In genomic region chr7:143728333-143728862, GRCh38 we compare ENCODE assay signal across 17 cellular contexts. TPM values are rescaled to one million over a fixed set of nuclear protein-coding genes. Genes with fewer than 3 reads are reported as not detected.
DNase-seq lines count a peak whose midpoint lies in the region; ATAC-seq, FAIRE-seq and TF ChIP-seq lines count a peak whose summit lies in the region.
"Had no signal": no experiment of that assay in that cellular context is flagged by ENCODE, and none has a peak within 500 bp of the region (broad histone marks: within the 10 kb centered on the region; RNA-seq: fewer than 3 reads in every experiment).

No MANE protein-coding gene starts in this region.

- in situ Hi-C loops in HepG2 (cut with HindIII; ENCODE audit: extremely low pct_ligation_motif_present, low pct_unique_long_range_greater_than_20kb) (no loop called here), ACHN (cut with HindIII; ENCODE audit: low pct_ligation_motif_present, low pct_unique_long_range_greater_than_20kb, low sequenced_read_pairs) (no loop called here)

- H3K4me1 ChIP-seq in liver (ENCODE audit: control insufficient read depth in 4 of 4, insufficient read depth in 4 of 4, low read length in 3 of 4): no peaks in the 10 kb centered on the region
- no peaks in the 10 kb centered on the region for H3K4me1 ChIP-seq in HepG2 (ENCODE audit: insufficient read depth, low read length)
- H3K4me1 ChIP-seq: BLaER1 treated with 17β-estradiol and CSF1 and Interleukin-3, amounts not matched to agents 10 nM and 100 nM had no signal

- no peaks in the 10 kb centered on the region for H3K79me2 ChIP-seq in HepG2 (ENCODE audit: insufficient read depth, low read length)

- POLR2A ChIA-PET in HepG2 (lab: Yijun Ruan, JAX): no interaction called here

- BruUV-seq in HepG2 (replicated peaks; lab: Mats Ljungman, UMichigan): no TSS peak

- no peak overlapping the region for H3K27ac Mint-ChIP-seq in activated CD4-positive, alpha-beta T cell treated with anti-CD3 and anti-CD28 coated beads, Interleukin-2, amount 10 ng/mL, durations not matched to agents 24 days and 14 days

- no peaks in the 10 kb centered on the region for H3K27me3 Mint-ChIP-seq in activated CD4-positive, alpha-beta T cell treated with anti-CD3 and anti-CD28 coated beads, Interleukin-2, amount 10 ng/mL, durations not matched to agents 24 days and 14 days
- H3K27me3 Mint-ChIP-seq: CD4-positive, CD25-positive, alpha-beta regulatory T cell had no signal

- no peaks in the 10 kb centered on the region for H3K9me3 Mint-ChIP-seq in activated CD4-positive, alpha-beta T cell treated with anti-CD3 and anti-CD28 coated beads, Interleukin-2, amount 10 ng/mL, durations not matched to agents 24 days and 14 days
- H3K9me3 Mint-ChIP-seq: CD4-positive, CD25-positive, alpha-beta regulatory T cell had no signal

- no peak overlapping the region for H2AFZ ChIP-seq in HepG2 (ENCODE audit: low read length)

- CTCF ChIA-PET in HepG2 (lab: Yijun Ruan, JAX; ENCODE audit: low intra/inter-chr PET ratio, low total read pairs): no interaction called here

- H3K4me1 Mint-ChIP-seq in activated CD4-positive, alpha-beta T cell treated with anti-CD3 and anti-CD28 coated beads, Interleukin-2, amount 10 ng/mL, durations not matched to agents 24 days and 14 days: peaks cover 3% of the 10 kb centered on the region

- no peak for FAIRE-seq in HepG2 (lab: Jason Lieb, UNC)
- FAIRE-seq: GM12878, GM18507 had no signal

- no peak for TF ChIP-seq POLR2A in HepG2 (IDR thresholded peaks at IDR 0.05; ENCODE audit: insufficient read depth in 1 of 2, low read depth in 2 of 2, low read length in 2 of 2)

- TF ChIP-seq RAD21 in liver (IDR thresholded peaks at IDR 0.05) (no peak), HepG2 (CRISPR knock-in tag; IDR thresholded peaks at IDR 0.05) (no peak)

- intact Hi-C loops in activated CD4-positive, alpha-beta T cell treated with anti-CD3 and anti-CD28 coated beads, Interleukin-2, amount 10 ng/mL, durations not matched to agents 24 days and 14 days (cut with micrococcal nuclease): no loop called here
- intact Hi-C loops in HepG2 (cut with micrococcal nuclease; ENCODE audit: unreplicated experiment): no loop called here

- H3K36me3 Mint-ChIP-seq in activated CD4-positive, alpha-beta T cell treated with anti-CD3 and anti-CD28 coated beads, Interleukin-2, amount 10 ng/mL, durations not matched to agents 24 days and 14 days (ENCODE audit: low read depth): peaks cover 34% of the 10 kb centered on the region

- H3K27ac ChIP-seq in liver (ENCODE audit: low read depth in 1 of 2, low read length in 2 of 2): no peak overlapping the region
- no peak overlapping the region for H3K27ac ChIP-seq in HepG2 (ENCODE audit: extremely low read length, insufficient read depth, low read length)
- H3K27ac ChIP-seq in caudate nucleus (ENCODE audit: low read depth, low read length): no peak overlapping the region
- H3K27ac ChIP-seq: BLaER1 treated with 17β-estradiol and CSF1 and Interleukin-3, amounts not matched to agents 10 nM and 100 nM had no signal

- ATAC-seq in HepG2: no peak
- ATAC-seq in left lobe of liver: peak; percentile 29

- H3K4me2 ChIP-seq in HepG2 (ENCODE audit: low read depth, low read length): no peak overlapping the region
- H3K4me2 ChIP-seq: BLaER1 treated with 17β-estradiol and CSF1 and Interleukin-3, amounts not matched to agents 10 nM and 100 nM had no signal

- H4K20me1 ChIP-seq in HepG2 (ENCODE audit: insufficient read depth, low read length): no peaks in the 10 kb centered on the region
- H4K20me1 ChIP-seq: BLaER1 treated with 17β-estradiol and CSF1 and Interleukin-3, amounts not matched to agents 10 nM and 100 nM had no signal

- TF ChIP-seq EP300 in HepG2 (IDR thresholded peaks at IDR 0.05; ENCODE audit: low read depth in 2 of 2, low read length in 2 of 2) (no peak), HepG2 (CRISPR knock-in tag; IDR thresholded peaks at IDR 0.05; ENCODE audit: borderline replicate concordance) (no peak)

- H3K4me3 Mint-ChIP-seq in activated CD4-positive, alpha-beta T cell treated with anti-CD3 and anti-CD28 coated beads, Interleukin-2, amount 10 ng/mL, durations not matched to agents 24 days and 14 days: no peak overlapping the region
- H3K4me3 Mint-ChIP-seq: CD4-positive, CD25-positive, alpha-beta regulatory T cell had no signal

- H3K27me3 ChIP-seq in liver (ENCODE audit: control insufficient read depth in 4 of 4, insufficient read depth in 4 of 4, low read length in 3 of 4): no peaks in the 10 kb centered on the region
- no peaks in the 10 kb centered on the region for H3K27me3 ChIP-seq in HepG2 (ENCODE audit: control insufficient read depth in 1 of 2, insufficient read depth in 2 of 2, low read length in 2 of 2)
- H3K27me3 ChIP-seq: BLaER1 treated with 17β-estradiol and CSF1 and Interleukin-3, amounts not matched to agents 10 nM and 100 nM had no signal

- H3K9ac ChIP-seq in liver (ENCODE audit: low read depth in 1 of 2, low read length in 2 of 2): no peak overlapping the region
- no peak overlapping the region for H3K9ac ChIP-seq in HepG2 (ENCODE audit: insufficient read depth, low read depth, low read length)
- H3K9ac ChIP-seq: BLaER1 treated with 17β-estradiol and CSF1 and Interleukin-3, amounts not matched to agents 10 nM and 100 nM had no signal

- 78% methylated on average over 3 of the region's 3 CpGs for WGBS in liver
- 31% methylated on average over 2 of the region's 3 CpGs for WGBS in HepG2 (ENCODE audit: low lambda C conversion rate)

- H3K36me3 ChIP-seq in liver (ENCODE audit: control insufficient read depth in 4 of 4, insufficient read depth in 3 of 4, low read depth in 1 of 4, low read length in 3 of 4) (no peaks in the 10 kb centered on the region), HepG2 (replicated peaks in 1 of 2; ENCODE audit: control insufficient read depth in 1 of 2, insufficient read depth in 2 of 2, low read length in 2 of 2) (no peaks in the 10 kb centered on the region)

- TF ChIP-seq CTCF in liver (IDR thresholded peaks at IDR 0.05; ENCODE audit: low read depth, low read length, missing input control) (no peak), HepG2 (CRISPR knock-in tag; IDR thresholded peaks at IDR 0.05) (no peak)

- H3K9me3 ChIP-seq in liver (ENCODE audit: control insufficient read depth in 4 of 4, low read length in 3 of 4) (no peaks in the 10 kb centered on the region), HepG2 (ENCODE audit: low read length) (no peaks in the 10 kb centered on the region)

- H3K4me3 ChIP-seq in liver (ENCODE audit: low read depth in 1 of 3, low read length in 3 of 3): no peak overlapping the region
- H3K4me3 ChIP-seq in HepG2 (replicated peaks in 1 of 3; ENCODE audit: insufficient read depth in 1 of 3, low read depth in 2 of 3, low read length in 3 of 3): no peak overlapping the region
- H3K4me3 ChIP-seq: BLaER1 treated with 17β-estradiol and CSF1 and Interleukin-3, amounts not matched to agents 10 nM and 100 nM; GM12878 had no signal

- peak; percentile 51 for DNase-seq in activated CD4-positive, alpha-beta T cell treated with anti-CD3 and anti-CD28 coated beads, Interleukin-2, amount 10 ng/mL, durations not matched to agents 24 days and 14 days
- no peak for DNase-seq in activated CD4-positive, alpha-beta T cell treated with anti-CD3 and anti-CD28 coated beads for 4 hours
- no peak for DNase-seq in HepG2 (ENCODE audit: low spot score)
- no peak for DNase-seq in left lobe of liver (ENCODE audit: low spot score)
- no peak for DNase-seq in ACHN
- no peak for DNase-seq in caudate nucleus (lab: John Stamatoyannopoulos, UW)
- DNase-seq: 8988T; Calu3; CD4-positive, CD25-positive, alpha-beta regulatory T cell; DMS 273 treated with DMSO at 0.1 percent for 48 hours; H7; IMR-90 had no signal

TF ChIP-seq in liver, 16 proteins besides CTCF, POLR2A, EP300 and RAD21 (continues in another document):
- TF ChIP-seq TAF1 (conservative IDR thresholded peaks at IDR 0.05) (no peak), SP1 (IDR thresholded peaks at IDR 0.05) (peak; percentile 53)
- TF ChIP-seq, protein P1, sequence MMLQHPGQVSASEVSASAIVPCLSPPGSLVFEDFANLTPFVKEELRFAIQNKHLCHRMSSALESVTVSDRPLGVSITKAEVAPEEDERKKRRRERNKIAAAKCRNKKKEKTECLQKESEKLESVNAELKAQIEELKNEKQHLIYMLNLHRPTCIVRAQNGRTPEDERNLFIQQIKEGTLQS (IDR thresholded peaks at IDR 0.05): no peak

TF ChIP-seq in HepG2, 621 proteins besides CTCF, POLR2A, EP300 and RAD21 (continues in another document):
- TF ChIP-seq ZNF737 (CRISPR knock-in tag; IDR thresholded peaks at IDR 0.05; ENCODE audit: borderline replicate concordance) (no peak), SMARCC2 (IDR thresholded peaks at IDR 0.05) (no peak), CREM (IDR thresholded peaks at IDR 0.05) (no peak), CREM (CRISPR knock-in tag; IDR thresholded peaks at IDR 0.05) (no peak)

RNA-seq across cellular contexts. Expression of gene CTAGE6, which starts 29.1 kb away (rescaled TPM):
- 0.52 and 1.5 TPM in 2 replicates for total RNA-seq in activated CD4-positive, alpha-beta T cell treated with anti-CD3 and anti-CD28 coated beads, Interleukin-2, amount 10 ng/mL, durations not matched to agents 24 days and 14 days
- under 1 TPM in 1 of 2 donors, not detected in 1; 0.33 TPM for total RNA-seq in liver
- polyA plus RNA-seq in liver: under 1 TPM in 1 of 2 donors, not detected in 1; 0.11 TPM
- not detected in 2 replicates for total RNA-seq in HepG2 (2016; rRNA removed; fragmentation: Illumina TruSeq; extraction: Trizol)
- not detected in 2 replicates for total RNA-seq in HepG2 (2016; cell fraction: cytosol; rRNA removed; fragmentation: Illumina TruSeq; extraction: Trizol; ENCODE audit: low read depth)
- not detected in 2 replicates for total RNA-seq in HepG2 (2016; cell fraction: insoluble cytoplasmic fraction; rRNA removed; fragmentation: Illumina TruSeq; extraction: Trizol)
- total RNA-seq in HepG2 (2016; cell fraction: membrane; rRNA removed; fragmentation: Illumina TruSeq; extraction: Trizol): not detected in 2 replicates
- total RNA-seq in HepG2 (2016; cell fraction: nucleus; rRNA removed; fragmentation: Illumina TruSeq; extraction: Trizol): not detected in 2 replicates
- 0.09 and 0.12 TPM in 2 replicates for polyA plus RNA-seq in HepG2 (2011; rRNA removed)
- not detected in 2 replicates for polyA plus RNA-seq in HepG2 (2011; cell fraction: cytosol; rRNA removed)
- polyA plus RNA-seq in HepG2 (2011; cell fraction: nucleus; rRNA removed): 0.29 and 0.38 TPM in 2 replicates
- not detected in 2 replicates for polyA plus RNA-seq in HepG2 (2012)
- not detected in 2 replicates for polyA plus RNA-seq in HepG2 (2016; cell fraction: cytosol; fragmentation: Illumina TruSeq; extraction: Trizol; ENCODE audit: low read depth)
- not detected in 2 replicates for polyA plus RNA-seq in HepG2 (2016; cell fraction: insoluble cytoplasmic fraction; fragmentation: Illumina TruSeq; extraction: Trizol; ENCODE audit: low read depth)
- polyA plus RNA-seq in HepG2 (2016; cell fraction: membrane; fragmentation: Illumina TruSeq; extraction: Trizol; ENCODE audit: low read depth): not detected in 2 replicates
- not detected in 2 replicates for polyA plus RNA-seq in HepG2 (2016; cell fraction: nucleus; fragmentation: Illumina TruSeq; extraction: Trizol; ENCODE audit: insufficient read depth, low read depth)
- 0.12 and 0.42 TPM in 2 replicates for polyA minus RNA-seq in HepG2 (2011; rRNA and poly(A)+ RNA removed; ENCODE audit: low replicate concordance)
- not detected in 2 replicates for polyA minus RNA-seq in HepG2 (2011; cell fraction: cytosol; rRNA and poly(A)+ RNA removed)
- polyA minus RNA-seq in HepG2 (2011; cell fraction: nucleus; rRNA and poly(A)+ RNA removed): 4.6 and 4.8 TPM in 2 replicates
- not detected for total RNA-seq in left lobe of liver
- total RNA-seq: Calu3, Daoy, GM12878, H7 had no signal
